Comparison of ENCODE assay signal across 1 cellular context in the genomic region with DNA sequence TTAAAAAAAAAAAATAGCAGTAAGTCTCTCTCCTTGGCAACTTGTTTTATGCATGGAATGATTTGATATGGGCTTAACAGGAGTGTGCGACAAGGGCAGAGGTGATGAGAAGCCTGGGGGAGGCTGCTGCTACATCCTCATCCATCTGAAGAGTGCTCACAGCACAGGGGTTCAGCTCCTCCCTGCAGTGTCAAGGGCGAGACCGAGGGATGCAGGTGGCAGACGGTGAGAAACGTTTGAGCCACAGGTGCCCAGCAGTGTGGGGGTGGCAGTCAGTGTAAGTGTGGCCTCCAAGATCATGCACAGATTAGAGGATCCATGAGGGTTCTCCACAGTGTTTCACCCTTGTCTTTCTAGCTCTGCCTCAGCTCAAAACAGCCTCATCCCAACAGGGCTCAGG.
TF ChIP-seq lines count a peak whose summit lies in the region.

No MANE protein-coding gene starts in this region.

TF ChIP-seq in GM23338, 12 proteins besides CTCF, POLR2A, EP300 and RAD21 (continued from another document):
- TF ChIP-seq, protein P1, sequence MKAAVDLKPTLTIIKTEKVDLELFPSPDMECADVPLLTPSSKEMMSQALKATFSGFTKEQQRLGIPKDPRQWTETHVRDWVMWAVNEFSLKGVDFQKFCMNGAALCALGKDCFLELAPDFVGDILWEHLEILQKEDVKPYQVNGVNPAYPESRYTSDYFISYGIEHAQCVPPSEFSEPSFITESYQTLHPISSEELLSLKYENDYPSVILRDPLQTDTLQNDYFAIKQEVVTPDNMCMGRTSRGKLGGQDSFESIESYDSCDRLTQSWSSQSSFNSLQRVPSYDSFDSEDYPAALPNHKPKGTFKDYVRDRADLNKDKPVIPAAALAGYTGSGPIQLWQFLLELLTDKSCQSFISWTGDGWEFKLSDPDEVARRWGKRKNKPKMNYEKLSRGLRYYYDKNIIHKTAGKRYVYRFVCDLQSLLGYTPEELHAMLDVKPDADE (IDR thresholded peaks at IDR 0.05), result no peak
- TF ChIP-seq, protein P2, sequence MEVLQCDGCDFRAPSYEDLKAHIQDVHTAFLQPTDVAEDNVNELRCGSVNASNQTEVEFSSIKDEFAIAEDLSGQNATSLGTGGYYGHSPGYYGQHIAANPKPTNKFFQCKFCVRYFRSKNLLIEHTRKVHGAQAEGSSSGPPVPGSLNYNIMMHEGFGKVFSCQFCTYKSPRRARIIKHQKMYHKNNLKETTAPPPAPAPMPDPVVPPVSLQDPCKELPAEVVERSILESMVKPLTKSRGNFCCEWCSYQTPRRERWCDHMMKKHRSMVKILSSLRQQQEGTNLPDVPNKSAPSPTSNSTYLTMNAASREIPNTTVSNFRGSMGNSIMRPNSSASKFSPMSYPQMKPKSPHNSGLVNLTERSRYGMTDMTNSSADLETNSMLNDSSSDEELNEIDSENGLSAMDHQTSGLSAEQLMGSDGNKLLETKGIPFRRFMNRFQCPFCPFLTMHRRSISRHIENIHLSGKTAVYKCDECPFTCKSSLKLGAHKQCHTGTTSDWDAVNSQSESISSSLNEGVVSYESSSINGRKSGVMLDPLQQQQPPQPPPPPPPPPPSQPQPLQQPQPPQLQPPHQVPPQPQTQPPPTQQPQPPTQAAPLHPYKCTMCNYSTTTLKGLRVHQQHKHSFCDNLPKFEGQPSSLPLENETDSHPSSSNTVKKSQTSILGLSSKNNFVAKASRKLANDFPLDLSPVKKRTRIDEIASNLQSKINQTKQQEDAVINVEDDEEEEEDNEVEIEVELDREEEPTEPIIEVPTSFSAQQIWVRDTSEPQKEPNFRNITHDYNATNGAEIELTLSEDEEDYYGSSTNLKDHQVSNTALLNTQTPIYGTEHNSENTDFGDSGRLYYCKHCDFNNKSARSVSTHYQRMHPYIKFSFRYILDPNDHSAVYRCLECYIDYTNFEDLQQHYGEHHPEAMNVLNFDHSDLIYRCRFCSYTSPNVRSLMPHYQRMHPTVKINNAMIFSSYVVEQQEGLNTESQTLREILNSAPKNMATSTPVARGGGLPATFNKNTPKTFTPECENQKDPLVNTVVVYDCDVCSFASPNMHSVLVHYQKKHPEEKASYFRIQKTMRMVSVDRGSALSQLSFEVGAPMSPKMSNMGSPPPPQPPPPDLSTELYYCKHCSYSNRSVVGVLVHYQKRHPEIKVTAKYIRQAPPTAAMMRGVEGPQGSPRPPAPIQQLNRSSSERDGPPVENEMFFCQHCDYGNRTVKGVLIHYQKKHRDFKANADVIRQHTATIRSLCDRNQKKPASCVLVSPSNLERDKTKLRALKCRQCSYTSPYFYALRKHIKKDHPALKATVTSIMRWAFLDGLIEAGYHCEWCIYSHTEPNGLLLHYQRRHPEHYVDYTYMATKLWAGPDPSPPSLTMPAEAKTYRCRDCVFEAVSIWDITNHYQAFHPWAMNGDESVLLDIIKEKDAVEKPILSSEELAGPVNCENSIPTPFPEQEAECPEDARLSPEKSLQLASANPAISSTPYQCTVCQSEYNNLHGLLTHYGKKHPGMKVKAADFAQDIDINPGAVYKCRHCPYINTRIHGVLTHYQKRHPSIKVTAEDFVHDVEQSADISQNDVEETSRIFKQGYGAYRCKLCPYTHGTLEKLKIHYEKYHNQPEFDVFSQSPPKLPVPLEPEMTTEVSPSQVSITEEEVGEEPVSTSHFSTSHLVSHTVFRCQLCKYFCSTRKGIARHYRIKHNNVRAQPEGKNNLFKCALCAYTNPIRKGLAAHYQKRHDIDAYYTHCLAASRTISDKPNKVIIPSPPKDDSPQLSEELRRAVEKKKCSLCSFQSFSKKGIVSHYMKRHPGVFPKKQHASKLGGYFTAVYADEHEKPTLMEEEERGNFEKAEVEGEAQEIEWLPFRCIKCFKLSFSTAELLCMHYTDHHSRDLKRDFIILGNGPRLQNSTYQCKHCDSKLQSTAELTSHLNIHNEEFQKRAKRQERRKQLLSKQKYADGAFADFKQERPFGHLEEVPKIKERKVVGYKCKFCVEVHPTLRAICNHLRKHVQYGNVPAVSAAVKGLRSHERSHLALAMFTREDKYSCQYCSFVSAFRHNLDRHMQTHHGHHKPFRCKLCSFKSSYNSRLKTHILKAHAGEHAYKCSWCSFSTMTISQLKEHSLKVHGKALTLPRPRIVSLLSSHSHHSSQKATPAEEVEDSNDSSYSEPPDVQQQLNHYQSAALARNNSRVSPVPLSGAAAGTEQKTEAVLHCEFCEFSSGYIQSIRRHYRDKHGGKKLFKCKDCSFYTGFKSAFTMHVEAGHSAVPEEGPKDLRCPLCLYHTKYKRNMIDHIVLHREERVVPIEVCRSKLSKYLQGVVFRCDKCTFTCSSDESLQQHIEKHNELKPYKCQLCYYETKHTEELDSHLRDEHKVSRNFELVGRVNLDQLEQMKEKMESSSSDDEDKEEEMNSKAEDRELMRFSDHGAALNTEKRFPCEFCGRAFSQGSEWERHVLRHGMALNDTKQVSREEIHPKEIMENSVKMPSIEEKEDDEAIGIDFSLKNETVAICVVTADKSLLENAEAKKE (CRISPR knock-in tag; IDR thresholded peaks at IDR 0.05), result no peak
- no peak for TF ChIP-seq EZH2 (IDR thresholded peaks at IDR 0.05; ENCODE audit: low read depth, unreplicated experiment)
- no peak for TF ChIP-seq CREB1 (CRISPR knock-in tag; IDR thresholded peaks at IDR 0.05; ENCODE audit: low read depth)
- no peak for TF ChIP-seq EZH2phosphoT487 (IDR thresholded peaks at IDR 0.05; ENCODE audit: unreplicated experiment)
